In genomic region chr2:205650931-205651330, GRCh38 we compare ENCODE assay signal across 1 cellular context.
TF ChIP-seq lines count a peak whose summit lies in the region.

No MANE protein-coding gene starts in this region.

TF ChIP-seq in H1, 55 proteins besides CTCF, POLR2A, EP300 and RAD21 (continued from another document):
- TF ChIP-seq KDM1A (IDR thresholded peaks at IDR 0.05; ENCODE audit: borderline replicate concordance, low read length) (no peak), POU5F1 (IDR thresholded peaks at IDR 0.05; ENCODE audit: low read depth, low read length) (no peak), ZNF274 (IDR thresholded peaks at IDR 0.05; ENCODE audit: borderline replicate concordance, extremely low read depth, low read length) (no peak), CTBP2 (IDR thresholded peaks at IDR 0.05; ENCODE audit: borderline replicate concordance, insufficient read depth, insufficient read length, low read length) (no peak), EGR1 (IDR thresholded peaks at IDR 0.05; ENCODE audit: borderline replicate concordance, low read depth, low read length) (no peak)
